ENCODE assay signal across 1 cellular context in genomic region chr11:123460006-123460700, GRCh38.
TF ChIP-seq lines count a peak whose summit lies in the region.

No MANE protein-coding gene starts in this region.

TF ChIP-seq in GM23338, 12 proteins besides CTCF, POLR2A, EP300 and RAD21 (continued from another document):
- TF ChIP-seq REST (IDR thresholded peaks at IDR 0.05; ENCODE audit: unreplicated experiment) (no peak), EZH2phosphoT487 (IDR thresholded peaks at IDR 0.05; ENCODE audit: unreplicated experiment) (no peak), NANOG (IDR thresholded peaks at IDR 0.05; ENCODE audit: borderline replicate concordance) (no peak), ZNF114 (CRISPR knock-in tag; IDR thresholded peaks at IDR 0.05) (no peak), JUNB (IDR thresholded peaks at IDR 0.05; ENCODE audit: unreplicated experiment) (no peak)
